8 cellular contexts compared by ENCODE assay signal in the genomic region with DNA sequence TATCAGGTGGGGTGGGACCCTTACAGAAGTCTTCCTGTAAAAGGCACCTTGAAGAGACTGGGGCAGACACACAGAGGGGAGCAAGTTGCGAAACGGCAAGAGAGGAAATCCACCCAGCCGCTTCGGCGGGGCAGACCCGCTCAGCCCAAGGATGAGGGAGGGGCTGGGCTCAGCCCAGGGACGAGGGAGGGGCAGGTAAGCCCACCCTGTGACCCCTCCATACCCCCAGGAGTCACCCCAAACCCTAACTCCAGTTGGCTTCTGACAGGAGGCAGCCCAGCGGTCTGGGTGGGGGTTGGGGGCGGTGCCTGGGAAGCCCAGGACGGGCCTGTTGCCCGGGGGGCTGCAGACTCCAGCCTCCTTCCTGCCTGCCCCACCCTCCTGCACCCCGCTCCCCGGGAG. TPM values are rescaled to one million over a fixed set of nuclear protein-coding genes. Genes with fewer than 3 reads are reported as not detected.
A peak's percentile ranks its signal among the peaks of the same experiment; 100 is the strongest.
DNase-seq lines count a peak whose midpoint lies in the region; ATAC-seq and TF ChIP-seq lines count a peak whose summit lies in the region.

No MANE protein-coding gene starts in this region.

- peaks cover 57% of the 10 kb centered on the region for H3K4me1 ChIP-seq in mononuclear cell (ENCODE audit: insufficient read depth, low read length)
- no peaks in the 10 kb centered on the region for H3K4me1 ChIP-seq in aorta (ENCODE audit: control insufficient read depth in 1 of 2, insufficient read depth in 2 of 2, low read length in 2 of 2)

- in situ Hi-C loops in G401 (cut with HindIII; ENCODE audit: low sequenced_read_pairs) = no loop called here

- H3K4me3 ChIP-seq in mononuclear cell (ENCODE audit: low read length) (peak overlapping the region; percentile 55), aorta (ENCODE audit: low read length in 2 of 2) (peak overlapping the region; percentile 80 to 86)

- H3K9me3 Mint-ChIP-seq in activated naive CD4-positive, alpha-beta T cell treated with anti-CD3 and anti-CD28 coated beads, Interleukin-2, amount 10 ng/mL, durations not matched to agents 7 days and 5 days = no peaks in the 10 kb centered on the region
- H3K9me3 Mint-ChIP-seq in activated naive CD4-positive, alpha-beta T cell treated with anti-CD3 and anti-CD28 coated beads, Interleukin-2, amount 50 U/mL, for 72 hours = no peaks in the 10 kb centered on the region
- no peaks in the 10 kb centered on the region for H3K9me3 Mint-ChIP-seq in chondrocyte (ENCODE audit: low read depth)

- H3K9me3 ChIP-seq in mononuclear cell (ENCODE audit: low read depth, low read length) (no peaks in the 10 kb centered on the region), aorta (ENCODE audit: control insufficient read depth, low read length) (no peaks in the 10 kb centered on the region)

- H3K27me3 Mint-ChIP-seq in activated naive CD4-positive, alpha-beta T cell treated with anti-CD3 and anti-CD28 coated beads, Interleukin-2, amount 10 ng/mL, durations not matched to agents 7 days and 5 days = peaks cover 94% of the 10 kb centered on the region
- no peaks in the 10 kb centered on the region for H3K27me3 Mint-ChIP-seq in chondrocyte (ENCODE audit: low read depth)

- TF ChIP-seq CTCF in chondrocyte (IDR thresholded peaks at IDR 0.05) = no peak

- peak overlapping the region; percentile 68 for H3K4me3 Mint-ChIP-seq in activated naive CD4-positive, alpha-beta T cell treated with anti-CD3 and anti-CD28 coated beads, Interleukin-2, amount 10 ng/mL, durations not matched to agents 7 days and 5 days
- peak overlapping the region; percentile 83 for H3K4me3 Mint-ChIP-seq in chondrocyte (ENCODE audit: unreplicated experiment)

- no peaks in the 10 kb centered on the region for H3K36me3 Mint-ChIP-seq in activated naive CD4-positive, alpha-beta T cell treated with anti-CD3 and anti-CD28 coated beads, Interleukin-2, amount 10 ng/mL, durations not matched to agents 7 days and 5 days
- H3K36me3 Mint-ChIP-seq in activated naive CD4-positive, alpha-beta T cell treated with anti-CD3 and anti-CD28 coated beads, Interleukin-2, amount 50 U/mL, for 72 hours = no peaks in the 10 kb centered on the region
- no peaks in the 10 kb centered on the region for H3K36me3 Mint-ChIP-seq in chondrocyte (ENCODE audit: low read depth)

- no peak overlapping the region for H3K27ac Mint-ChIP-seq in activated naive CD4-positive, alpha-beta T cell treated with anti-CD3 and anti-CD28 coated beads, Interleukin-2, amount 10 ng/mL, durations not matched to agents 7 days and 5 days
- H3K27ac Mint-ChIP-seq in activated naive CD4-positive, alpha-beta T cell treated with anti-CD3 and anti-CD28 coated beads, Interleukin-2, amount 50 U/mL, for 72 hours = peak overlapping the region in 1 of 2 donors; percentile 65
- H3K27ac Mint-ChIP-seq in chondrocyte (ENCODE audit: unreplicated experiment) = peak overlapping the region; percentile 61

- WGBS in aorta, 2 donors = 0 to 3% methylated on average over 7 to 13 of the region's 13 CpGs

- CTCF ChIA-PET in activated naive CD4-positive, alpha-beta T cell treated with anti-CD3 and anti-CD28 coated beads, Interleukin-2, amount 10 ng/mL, durations not matched to agents 7 days and 5 days (lab: Charles Lee) = no interaction called here

- intact Hi-C loops in aorta (cut with DNase I) = no loop called here

- no peaks in the 10 kb centered on the region for H3K27me3 ChIP-seq in mononuclear cell (ENCODE audit: insufficient read depth, low read length)
- no peaks in the 10 kb centered on the region for H3K27me3 ChIP-seq in aorta (ENCODE audit: control insufficient read depth in 1 of 2, insufficient read depth in 2 of 2, low read length in 1 of 2)

- peak overlapping the region in 1 of 2 donors; percentile 49 for H3K27ac ChIP-seq in aorta (ENCODE audit: low read depth in 1 of 2, low read length in 2 of 2)

- peaks cover 17% of the 10 kb centered on the region for H3K4me1 Mint-ChIP-seq in activated naive CD4-positive, alpha-beta T cell treated with anti-CD3 and anti-CD28 coated beads, Interleukin-2, amount 10 ng/mL, durations not matched to agents 7 days and 5 days
- H3K4me1 Mint-ChIP-seq in chondrocyte (ENCODE audit: low read depth) = peaks cover 52% of the 10 kb centered on the region

- ATAC-seq in activated naive CD4-positive, alpha-beta T cell treated with anti-CD3 and anti-CD28 coated beads, Interleukin-2, amount 50 U/mL, for 72 hours = no peak
- no peak for ATAC-seq in aorta (ENCODE audit: low FRiP score)

- DNase-seq in activated naive CD4-positive, alpha-beta T cell treated with anti-CD3 and anti-CD28 coated beads, Interleukin-2, amount 10 ng/mL, durations not matched to agents 7 days and 5 days = peak; percentile 23
- DNase-seq in activated naive CD4-positive, alpha-beta T cell treated with anti-CD3 and anti-CD28 coated beads, Interleukin-2, amount 50 U/mL, for 72 hours (ENCODE audit: low spot score in 2 of 2) = no peak
- peak; percentile 72 for DNase-seq in chondrocyte (ENCODE audit: low spot score)
- DNase-seq in aorta = peak; percentile 50 to 77
- no peak for DNase-seq in Ammon's horn (ENCODE audit: low spot score)
- DNase-seq in GM19240 (ENCODE audit: insufficient read length, low spot score) = no peak
- DNase-seq in G401 (ENCODE audit: low spot score) = no peak

- H3K36me3 ChIP-seq in aorta (ENCODE audit: control insufficient read depth in 1 of 2, insufficient read depth in 2 of 2, low read length in 1 of 2) = no peaks in the 10 kb centered on the region

RNA-seq across cellular contexts. Expression of gene OSBPL5, which starts 1.0 kb away (rescaled TPM):
- total RNA-seq in activated naive CD4-positive, alpha-beta T cell treated with anti-CD3 and anti-CD28 coated beads, Interleukin-2, amount 50 U/mL, for 72 hours = 10 to 100 TPM in 1 of 2 donors, 1 to 10 TPM in 1; 1.2 to 20.0 TPM
- 43.9 to 78.9 TPM (median 47.6 TPM) in 3 replicates for total RNA-seq in chondrocyte
- total RNA-seq in mononuclear cell = 12.2 TPM
- 10 to 100 TPM; 64.1 to 69.1 TPM for total RNA-seq in aorta
- 10 to 100 TPM; 11.9 to 48.4 TPM for polyA plus RNA-seq in aorta
- 13.2 and 16.2 TPM in 2 replicates for total RNA-seq in G401 (2014; rRNA removed; shearing (Covaris generic))

RNA-seq across cellular contexts. Expression of gene MRGPRG, which starts 54.5 kb away (rescaled TPM):
- not detected for total RNA-seq in activated naive CD4-positive, alpha-beta T cell treated with anti-CD3 and anti-CD28 coated beads, Interleukin-2, amount 50 U/mL, for 72 hours
- not detected in 3 replicates for total RNA-seq in chondrocyte
- total RNA-seq in mononuclear cell = not detected
- total RNA-seq in aorta = not detected
- polyA plus RNA-seq in aorta = not detected
- not detected in 2 replicates for total RNA-seq in G401 (2014; rRNA removed; shearing (Covaris generic))

Comparison
In these comparisons a context has a peak if more than half of its experiments do, and no peak if none do; other contexts are left out.
1. DNase-seq: peak in activated naive CD4-positive, alpha-beta T cell treated with anti-CD3 and anti-CD28 coated beads, Interleukin-2, amount 10 ng/mL, durations not matched to agents 7 days and 5 days (single experiment), chondrocyte (single experiment) and aorta (2 of 2); none in activated naive CD4-positive, alpha-beta T cell treated with anti-CD3 and anti-CD28 coated beads, Interleukin-2, amount 50 U/mL, for 72 hours (0 of 2), Ammon's horn (single experiment), GM19240 (single experiment) and G401 (single experiment).